Comparison of ENCODE assay signal across 1 cellular context in genomic region chr9:33310748-33311147, GRCh38.
TF ChIP-seq lines count a peak whose summit lies in the region.

No MANE protein-coding gene starts in this region.

TF ChIP-seq in IMR-90, 13 proteins besides CTCF, POLR2A, EP300 and RAD21:
- TF ChIP-seq, protein P1, sequence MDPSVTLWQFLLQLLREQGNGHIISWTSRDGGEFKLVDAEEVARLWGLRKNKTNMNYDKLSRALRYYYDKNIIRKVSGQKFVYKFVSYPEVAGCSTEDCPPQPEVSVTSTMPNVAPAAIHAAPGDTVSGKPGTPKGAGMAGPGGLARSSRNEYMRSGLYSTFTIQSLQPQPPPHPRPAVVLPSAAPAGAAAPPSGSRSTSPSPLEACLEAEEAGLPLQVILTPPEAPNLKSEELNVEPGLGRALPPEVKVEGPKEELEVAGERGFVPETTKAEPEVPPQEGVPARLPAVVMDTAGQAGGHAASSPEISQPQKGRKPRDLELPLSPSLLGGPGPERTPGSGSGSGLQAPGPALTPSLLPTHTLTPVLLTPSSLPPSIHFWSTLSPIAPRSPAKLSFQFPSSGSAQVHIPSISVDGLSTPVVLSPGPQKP (IDR thresholded peaks at IDR 0.05; ENCODE audit: borderline replicate concordance, low read depth, low read length): no peak
- TF ChIP-seq RCOR1 (IDR thresholded peaks at IDR 0.05; ENCODE audit: insufficient replicate concordance, low read length): no peak
- TF ChIP-seq MAZ (IDR thresholded peaks at IDR 0.05; ENCODE audit: borderline replicate concordance, low read depth, low read length): no peak
- TF ChIP-seq RFX5 (IDR thresholded peaks at IDR 0.05; ENCODE audit: low read depth, low read length): no peak
- TF ChIP-seq, protein P2, sequence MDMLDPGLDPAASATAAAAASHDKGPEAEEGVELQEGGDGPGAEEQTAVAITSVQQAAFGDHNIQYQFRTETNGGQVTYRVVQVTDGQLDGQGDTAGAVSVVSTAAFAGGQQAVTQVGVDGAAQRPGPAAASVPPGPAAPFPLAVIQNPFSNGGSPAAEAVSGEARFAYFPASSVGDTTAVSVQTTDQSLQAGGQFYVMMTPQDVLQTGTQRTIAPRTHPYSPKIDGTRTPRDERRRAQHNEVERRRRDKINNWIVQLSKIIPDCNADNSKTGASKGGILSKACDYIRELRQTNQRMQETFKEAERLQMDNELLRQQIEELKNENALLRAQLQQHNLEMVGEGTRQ (IDR thresholded peaks at IDR 0.05; ENCODE audit: low read depth, low read length): no peak
TF ChIP-seq in IMR-90: peak in this region for 0.
